Comparison of ENCODE assay signal across 12 cellular contexts in genomic region chr19:29404951-29405727, GRCh38.
A peak's percentile ranks its signal among the peaks of the same experiment; 100 is the strongest.
DNase-seq lines count a peak whose midpoint lies in the region; ATAC-seq and TF ChIP-seq lines count a peak whose summit lies in the region.
"Had no signal": no experiment of that assay in that cellular context is flagged by ENCODE, and none has a peak within 500 bp of the region (broad histone marks: within the 10 kb centered on the region; RNA-seq: fewer than 3 reads in every experiment).

No MANE protein-coding gene starts in this region.

- no peak for ATAC-seq in stimulated activated naive CD8-positive, alpha-beta T cell treated with anti-CD3 and anti-CD28 coated beads, Interleukin-15, amount 100 ng/mL, for 72 hours
- no peak for ATAC-seq in GM18858 (IDR thresholded peaks at IDR 0.05; ENCODE audit: unreplicated experiment)
- ATAC-seq: activated CD8-positive, alpha-beta T cell treated with anti-CD3 and anti-CD28 coated beads for 36 hours had no signal

- H3K27ac Mint-ChIP-seq in stimulated activated naive CD8-positive, alpha-beta T cell treated with anti-CD3 and anti-CD28 coated beads, Interleukin-15, amount 100 ng/mL, for 72 hours = no peak overlapping the region
- H3K27ac Mint-ChIP-seq: activated CD8-positive, alpha-beta T cell treated with anti-CD3 and anti-CD28 coated beads for 36 hours had no signal

- in situ Hi-C loops in brain microvascular endothelial cell (cut with HindIII; ENCODE audit: low pct_ligation_motif_present, low sequenced_read_pairs) = no loop called here

- H3K36me3 ChIP-seq in mesendoderm (ENCODE audit: control insufficient read depth, insufficient read depth, low read length) = no peaks in the 10 kb centered on the region
- no peaks in the 10 kb centered on the region for H3K36me3 ChIP-seq in brain microvascular endothelial cell (replicated peaks)
- H3K36me3 ChIP-seq: thoracic aorta had no signal

- H3K4me3 Mint-ChIP-seq in stimulated activated naive CD8-positive, alpha-beta T cell treated with anti-CD3 and anti-CD28 coated beads, Interleukin-15, amount 100 ng/mL, for 72 hours = no peak overlapping the region
- H3K4me3 Mint-ChIP-seq: activated CD8-positive, alpha-beta T cell treated with anti-CD3 and anti-CD28 coated beads for 36 hours; central memory CD8-positive, alpha-beta T cell had no signal

- peaks cover 25% of the 10 kb centered on the region for H3K27me3 Mint-ChIP-seq in stimulated activated naive CD8-positive, alpha-beta T cell treated with anti-CD3 and anti-CD28 coated beads, Interleukin-15, amount 100 ng/mL, for 72 hours

- H3K4me3 ChIP-seq in mesendoderm (ENCODE audit: low read length) = no peak overlapping the region
- H3K4me3 ChIP-seq in brain microvascular endothelial cell (ENCODE audit: low read depth, low read length) = no peak overlapping the region
- H3K4me3 ChIP-seq: thoracic aorta had no signal

- peak overlapping the region; percentile 86 for H3K27ac ChIP-seq in angular gyrus (ENCODE audit: low read depth, low read length)
- H3K27ac ChIP-seq in mesendoderm (ENCODE audit: low read depth, low read length) = no peak overlapping the region
- H3K27ac ChIP-seq in brain microvascular endothelial cell = no peak overlapping the region
- H3K27ac ChIP-seq: thoracic aorta had no signal

- DNase-seq in AG20443 (ENCODE audit: low spot score) (peak; percentile 51), NCI-H1436 (lab: John Stamatoyannopoulos, UW) (peak; percentile 58), mesendoderm (peak; percentile 85), NCI-H2081 (lab: John Stamatoyannopoulos, UW) (no peak), brain microvascular endothelial cell (no peak)
- no peak for DNase-seq in stimulated activated naive CD8-positive, alpha-beta T cell treated with anti-CD3 and anti-CD28 coated beads, Interleukin-15, amount 100 ng/mL, for 72 hours
- DNase-seq: activated CD8-positive, alpha-beta T cell treated with anti-CD3 and anti-CD28 coated beads for 36 hours; stimulated activated CD4-positive, alpha-beta T cell treated with anti-CD3 and anti-CD28 coated beads, Interleukin-12 subunit alpha, Interleukin-12 subunit beta, amount 100 ng/mL, for 4 hours had no signal

- no peaks in the 10 kb centered on the region for H3K79me1 ChIP-seq in mesendoderm (ENCODE audit: low read length)

- no CpG with 5 or more reads among the region's 33 CpGs for WGBS in mesendoderm (ENCODE audit: extremely low coverage, insufficient coverage, low lambda C conversion rate)

- H3K9me3 Mint-ChIP-seq in stimulated activated naive CD8-positive, alpha-beta T cell treated with anti-CD3 and anti-CD28 coated beads, Interleukin-15, amount 100 ng/mL, for 72 hours = no peaks in the 10 kb centered on the region
- H3K9me3 Mint-ChIP-seq: activated CD8-positive, alpha-beta T cell treated with anti-CD3 and anti-CD28 coated beads for 36 hours; central memory CD8-positive, alpha-beta T cell had no signal

- H3K56ac ChIP-seq in mesendoderm (ENCODE audit: low read length) = peak overlapping the region; percentile 67

- no peak for TF ChIP-seq CTCF in brain microvascular endothelial cell (IDR thresholded peaks at IDR 0.05; ENCODE audit: low read depth, low read length, missing control alignments)

- H3K4me1 Mint-ChIP-seq in stimulated activated naive CD8-positive, alpha-beta T cell treated with anti-CD3 and anti-CD28 coated beads, Interleukin-15, amount 100 ng/mL, for 72 hours = no peaks in the 10 kb centered on the region
- H3K4me1 Mint-ChIP-seq: central memory CD8-positive, alpha-beta T cell had no signal

- peak overlapping the region; percentile 59 for H3K4me2 ChIP-seq in mesendoderm (ENCODE audit: low read length)

- H3K9ac ChIP-seq in mesendoderm (ENCODE audit: low read length) = peak overlapping the region; percentile 27

- H3K27me3 ChIP-seq in mesendoderm (ENCODE audit: insufficient read depth, low read length, poor library complexity) = no peaks in the 10 kb centered on the region
- no peaks in the 10 kb centered on the region for H3K27me3 ChIP-seq in brain microvascular endothelial cell (replicated peaks)

- H4K8ac ChIP-seq in mesendoderm (ENCODE audit: low read depth, low read length) = no peak overlapping the region

- no peak overlapping the region for H3K23ac ChIP-seq in mesendoderm (ENCODE audit: low read length)

- no peaks in the 10 kb centered on the region for H3K4me1 ChIP-seq in mesendoderm (ENCODE audit: control insufficient read depth, low read depth, low read length)

- no peak overlapping the region for H2BK5ac ChIP-seq in mesendoderm (ENCODE audit: low read length)

- no peaks in the 10 kb centered on the region for H3K79me2 ChIP-seq in mesendoderm (ENCODE audit: control insufficient read depth, insufficient read depth, low read length)

- H3K4ac ChIP-seq in mesendoderm (ENCODE audit: low read depth, low read length) = no peak overlapping the region

- H2BK15ac ChIP-seq in mesendoderm (replicated peaks; ENCODE audit: low read depth) = no peak overlapping the region

- H4K5ac ChIP-seq in mesendoderm (ENCODE audit: low read length) = no peak overlapping the region

- no peak overlapping the region for H2BK120ac ChIP-seq in mesendoderm (ENCODE audit: low read depth, low read length)

- no peak overlapping the region for H2AK5ac ChIP-seq in mesendoderm (ENCODE audit: low read length)

- no peak overlapping the region for H3K18ac ChIP-seq in mesendoderm (ENCODE audit: low read length)

Comparison
In these comparisons a context has a peak if more than half of its experiments do, and no peak if none do; other contexts are left out.
1. DNase-seq: peak in AG20443 (single experiment), NCI-H1436 (single experiment) and mesendoderm (single experiment); none in NCI-H2081 (0 of 2), stimulated activated naive CD8-positive, alpha-beta T cell treated with anti-CD3 and anti-CD28 coated beads, Interleukin-15, amount 100 ng/mL, for 72 hours (0 of 2) and brain microvascular endothelial cell (single experiment).